In the genomic region with DNA sequence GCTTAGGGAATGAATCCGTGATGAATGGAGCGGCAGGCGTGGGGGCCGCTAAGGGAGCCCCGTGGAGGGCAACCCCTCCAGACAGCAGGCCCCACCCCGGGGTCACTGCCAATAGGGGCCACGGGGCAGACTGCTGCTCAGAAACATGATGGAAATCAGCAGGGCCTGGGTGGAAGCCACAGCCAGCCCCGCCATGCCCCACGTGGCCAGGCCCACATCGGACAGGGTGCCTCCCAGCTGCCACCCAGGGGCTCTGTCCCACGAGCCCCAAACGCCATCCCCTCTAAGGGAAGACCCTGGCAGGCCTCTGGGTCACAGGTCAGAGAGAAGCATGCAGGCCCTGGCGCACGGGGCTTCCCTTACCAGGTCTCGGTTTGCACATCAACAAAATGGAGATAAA, we compare ENCODE assay signal across 14 cellular contexts. TPM values are rescaled to one million over a fixed set of nuclear protein-coding genes. Genes with fewer than 3 reads are reported as not detected.
DNase-seq lines count a peak whose midpoint lies in the region; ATAC-seq, FAIRE-seq and TF ChIP-seq lines count a peak whose summit lies in the region.
"Had no signal": no experiment of that assay in that cellular context is flagged by ENCODE, and none has a peak within 500 bp of the region (broad histone marks: within the 10 kb centered on the region; RNA-seq: fewer than 3 reads in every experiment).

No MANE protein-coding gene starts in this region.

- no peak overlapping the region for H3K27ac ChIP-seq in PC-9
- H3K27ac ChIP-seq in esophagus muscularis mucosa (replicated peaks in 1 of 4), result peak overlapping the region; percentile 24 to 83 (median 43)
- peak overlapping the region in 4 of 5 donors; percentile 15 to 90 (median 42) for H3K27ac ChIP-seq in stomach
- H3K27ac ChIP-seq in small intestine (ENCODE audit: low read depth in 1 of 2, low read length in 1 of 2), result no peak overlapping the region

- POLR2A ChIA-PET in PC-9 (lab: Charles Lee; ENCODE audit: unreplicated experiment), result no interaction called here

- H3K4me1 Mint-ChIP-seq in activated T-cell treated with anti-CD3 and anti-CD28 coated beads, Interleukin-2, amount 50 U/mL, for 4 hours (ENCODE audit: low read depth), result peaks cover 42% of the 10 kb centered on the region

- H3K36me3 Mint-ChIP-seq in activated T-cell treated with anti-CD3 and anti-CD28 coated beads, Interleukin-2, amount 50 U/mL, for 4 hours (ENCODE audit: insufficient read depth), result peaks cover 17% of the 10 kb centered on the region

- DNase-seq in activated T-cell treated with anti-CD3 and anti-CD28 coated beads, Interleukin-2, amount 50 U/mL, for 4 hours, result no peak
- DNase-seq in activated T-cell treated with anti-CD3 and anti-CD28 coated beads, Interleukin-2, amount 50 U/mL, for 48 hours, result no peak
- DNase-seq in PC-9 (no peak), esophagus muscularis mucosa (ENCODE audit: extremely low spot score) (no peak), stomach (no peak), kidney glomerular epithelial cell (lab: John Stamatoyannopoulos, UW) (no peak), BE2C (no peak), small intestine (no peak)
- DNase-seq: activated CD4-positive, alpha-beta T cell treated with anti-CD3 and anti-CD28 coated beads, Interleukin-2, amount 50 U/mL, for 48 hours; effector CD8-positive, alpha-beta T cell; gastrocnemius medialis; IMR-90; nephron progenitor cell had no signal

- H3K27me3 Mint-ChIP-seq in activated T-cell treated with anti-CD3 and anti-CD28 coated beads, Interleukin-2, amount 50 U/mL, for 4 hours (ENCODE audit: low read depth), result no peaks in the 10 kb centered on the region

- no peak overlapping the region for H2AFZ ChIP-seq in PC-9

- TF ChIP-seq EP300 in esophagus muscularis mucosa (IDR thresholded peaks at IDR 0.05) (no peak), stomach (IDR thresholded peaks at IDR 0.05) (no peak)

- no peaks in the 10 kb centered on the region for H3K9me2 ChIP-seq in PC-9 (ENCODE audit: insufficient read depth)

- H3F3A ChIP-seq in PC-9 (ENCODE audit: insufficient read depth, low read depth), result peaks cover 66% of the 10 kb centered on the region

- H3K36me3 ChIP-seq in PC-9 (ENCODE audit: low read depth) (peaks cover 28% of the 10 kb centered on the region), esophagus muscularis mucosa (peaks cover 11 to 46% (median 38%) of the 10 kb centered on the region in 4 donors), stomach (peaks cover 25 to 46% (median 44%) of the 10 kb centered on the region in 4 donors), BE2C (no peaks in the 10 kb centered on the region; the same call in 1 of the 2 replicates), small intestine (ENCODE audit: control insufficient read depth in 2 of 2, insufficient read depth in 2 of 2, low read length in 2 of 2) (peaks cover 11 to 12% of the 10 kb centered on the region in 2 donors)

- intact Hi-C loops in PC-9 (cut with micrococcal nuclease; ENCODE audit: unreplicated experiment), result no loop called here
- intact Hi-C loops in esophagus muscularis mucosa (cut with DNase I), result no loop called here
- intact Hi-C loops in stomach (cut with DNase I; ENCODE audit: low total_unique reads), result no loop called here

- TF ChIP-seq CTCF in PC-9 (conservative IDR thresholded peaks at IDR 0.05) (no peak), esophagus muscularis mucosa (IDR thresholded peaks at IDR 0.05) (no peak), stomach (IDR thresholded peaks at IDR 0.05) (no peak), BE2C (IDR thresholded peaks at IDR 0.05; ENCODE audit: low read depth, low read length) (no peak)

- WGBS in esophagus muscularis mucosa, result 50% methylated on average over 15 of the region's 15 CpGs
- 41 to 75% (median 65%) methylated on average over 7 to 15 of the region's 15 CpGs for WGBS in stomach, 5 donors
- WGBS in small intestine, 3 donors, result 77 to 85% (median 79%) methylated on average over 13 to 15 of the region's 15 CpGs

- H3K9me3 ChIP-seq in PC-9 (ENCODE audit: insufficient read depth, low read depth), result no peaks in the 10 kb centered on the region
- H3K9me3 ChIP-seq in esophagus muscularis mucosa, result no peaks in the 10 kb centered on the region
- H3K9me3 ChIP-seq in stomach, result no peaks in the 10 kb centered on the region
- H3K9me3 ChIP-seq in BE2C, result no peaks in the 10 kb centered on the region
- no peaks in the 10 kb centered on the region for H3K9me3 ChIP-seq in small intestine (ENCODE audit: control insufficient read depth, low read depth)
- H3K9me3 ChIP-seq: ascending aorta, gastrocnemius medialis had no signal

- H3K27me3 ChIP-seq in PC-9 (ENCODE audit: insufficient read depth, low read depth) (no peaks in the 10 kb centered on the region), esophagus muscularis mucosa (no peaks in the 10 kb centered on the region), stomach (no peaks in the 10 kb centered on the region), BE2C (no peaks in the 10 kb centered on the region), small intestine (ENCODE audit: control insufficient read depth in 2 of 2, insufficient read depth in 2 of 2, low read length in 2 of 2) (no peaks in the 10 kb centered on the region)
- H3K27me3 ChIP-seq: ascending aorta, gastrocnemius medialis had no signal

- no peaks in the 10 kb centered on the region for H3K9me3 Mint-ChIP-seq in activated T-cell treated with anti-CD3 and anti-CD28 coated beads, Interleukin-2, amount 50 U/mL, for 4 hours
- H3K9me3 Mint-ChIP-seq: nephron progenitor cell had no signal

- peak overlapping the region; percentile 92 for H3K4me2 ChIP-seq in PC-9

- H3K4me3 Mint-ChIP-seq in activated T-cell treated with anti-CD3 and anti-CD28 coated beads, Interleukin-2, amount 50 U/mL, for 4 hours, result peak overlapping the region; percentile 81
- H3K4me3 Mint-ChIP-seq: nephron progenitor cell had no signal

- BruUV-seq in PC-9 (replicated peaks; lab: Mats Ljungman, UMichigan), result no TSS peak

- H3K4me1 ChIP-seq in PC-9 (replicated peaks; ENCODE audit: insufficient read depth) (peaks cover 18% of the 10 kb centered on the region), esophagus muscularis mucosa (peaks cover 22 to 94% (median 71%) of the 10 kb centered on the region in 4 donors), stomach (peaks cover 30 to 75% (median 54%) of the 10 kb centered on the region in 4 donors), BE2C (no peaks in the 10 kb centered on the region), small intestine (ENCODE audit: control insufficient read depth in 2 of 2, insufficient read depth in 1 of 2, low read depth in 1 of 2, low read length in 1 of 2) (no peaks in the 10 kb centered on the region)

- peaks cover 84% of the 10 kb centered on the region for H3K79me2 ChIP-seq in PC-9 (ENCODE audit: low read depth)

- H3K4me3 ChIP-seq in PC-9, result no peak overlapping the region
- no peak overlapping the region for H3K4me3 ChIP-seq in esophagus muscularis mucosa
- no peak overlapping the region for H3K4me3 ChIP-seq in stomach
- no peak overlapping the region for H3K4me3 ChIP-seq in BE2C (ENCODE audit: low read depth, low read length)
- no peak overlapping the region for H3K4me3 ChIP-seq in small intestine (ENCODE audit: low read depth in 1 of 2, low read length in 2 of 2)
- H3K4me3 ChIP-seq: ascending aorta, gastrocnemius medialis had no signal

- H4K20me1 ChIP-seq in PC-9 (ENCODE audit: insufficient read depth), result peaks cover 54% of the 10 kb centered on the region

- ATAC-seq in activated T-cell treated with anti-CD3 and anti-CD28 coated beads, Interleukin-2, amount 50 U/mL, for 4 hours, result no peak
- ATAC-seq: gastrocnemius medialis had no signal

- TF ChIP-seq POLR2A in esophagus muscularis mucosa (IDR thresholded peaks at IDR 0.05; ENCODE audit: low read depth), result no peak
- no peak for TF ChIP-seq POLR2A in stomach (IDR thresholded peaks at IDR 0.05)

- CTCF ChIA-PET in PC-9 (lab: Charles Lee), result interaction anchor here (0.7 kb wide), 1 partner anchor 32 kb away, joined by 9 read pairs; no protein-coding TSS in a partner anchor

- FAIRE-seq in small intestine (lab: Jason Lieb, UNC), result no peak

RNA-seq across cellular contexts. Expression of a gene that starts 28.4 kb away (rescaled TPM):
- 10 to 100 TPM; 45.4 to 55.2 (median 48.4) TPM for total RNA-seq in activated T-cell treated with anti-CD3 and anti-CD28 coated beads, Interleukin-2, amount 50 U/mL, for 4 hours
- total RNA-seq in PC-9 (2021), result 128 and 159 TPM in 2 replicates
- total RNA-seq in esophagus muscularis mucosa, result 100 to 1,000 TPM; 101 to 277 (median 166) TPM
- 100 to 1,000 TPM in 3 of 5 donors, 10 to 100 TPM in 2; 72.5 to 463 (median 108) TPM for total RNA-seq in stomach
- polyA plus RNA-seq in stomach, result 10 to 100 TPM in 2 of 3 donors, 1 to 10 TPM in 1; 8.5 to 29.4 (median 11.2) TPM
- polyA plus RNA-seq in BE2C (2012; ENCODE audit: insufficient read depth, insufficient read length, low read depth), result 49.4 TPM
- polyA plus RNA-seq in small intestine, result 10 to 100 TPM in 2 of 3 donors, 1 to 10 TPM in 1; 5.4 to 43.0 (median 15.4) TPM

Comparison
In these comparisons a context has a peak if more than half of its experiments do, and no peak if none do; other contexts are left out.
1. H3K27ac ChIP-seq: peak in esophagus muscularis mucosa (4 of 4) and stomach (4 of 5); none in PC-9 (single experiment) and small intestine (0 of 2).